2 cellular contexts compared by ENCODE assay signal in genomic region chr19:5329141-5329540, GRCh38.
TF ChIP-seq lines count a peak whose summit lies in the region.

No MANE protein-coding gene starts in this region.

TF ChIP-seq in GM12878, 131 proteins besides CTCF, POLR2A, EP300 and RAD21:
- 0 out of 2 replicates have a peak, but pooled peaks have one; percentile 21 for TF ChIP-seq SMARCA5 (IDR thresholded peaks at IDR 0.05)
- TF ChIP-seq NBN (IDR thresholded peaks at IDR 0.05): no peak
TF ChIP-seq in GM12878: peak in this region for 1.

TF ChIP-seq in HEK293T, 16 proteins besides CTCF, POLR2A, EP300 and RAD21:
- TF ChIP-seq FOXM1 (IDR thresholded peaks at IDR 0.05; ENCODE audit: borderline replicate concordance) (no peak), LEF1 (IDR thresholded peaks at IDR 0.05; ENCODE audit: borderline replicate concordance) (no peak), TARDBP (IDR thresholded peaks at IDR 0.05) (no peak), ZNF384 (IDR thresholded peaks at IDR 0.05) (no peak), BHLHE40 (IDR thresholded peaks at IDR 0.05; ENCODE audit: borderline replicate concordance) (no peak), HDGF (IDR thresholded peaks at IDR 0.05; ENCODE audit: borderline replicate concordance) (no peak), FOXA1 (IDR thresholded peaks at IDR 0.05) (no peak), SUZ12 (IDR thresholded peaks at IDR 0.05) (no peak), PKNOX1 (IDR thresholded peaks at IDR 0.05) (no peak)
TF ChIP-seq in HEK293T: peak in this region for 0.
